ENCODE assay signal across 11 cellular contexts in the genomic region with DNA sequence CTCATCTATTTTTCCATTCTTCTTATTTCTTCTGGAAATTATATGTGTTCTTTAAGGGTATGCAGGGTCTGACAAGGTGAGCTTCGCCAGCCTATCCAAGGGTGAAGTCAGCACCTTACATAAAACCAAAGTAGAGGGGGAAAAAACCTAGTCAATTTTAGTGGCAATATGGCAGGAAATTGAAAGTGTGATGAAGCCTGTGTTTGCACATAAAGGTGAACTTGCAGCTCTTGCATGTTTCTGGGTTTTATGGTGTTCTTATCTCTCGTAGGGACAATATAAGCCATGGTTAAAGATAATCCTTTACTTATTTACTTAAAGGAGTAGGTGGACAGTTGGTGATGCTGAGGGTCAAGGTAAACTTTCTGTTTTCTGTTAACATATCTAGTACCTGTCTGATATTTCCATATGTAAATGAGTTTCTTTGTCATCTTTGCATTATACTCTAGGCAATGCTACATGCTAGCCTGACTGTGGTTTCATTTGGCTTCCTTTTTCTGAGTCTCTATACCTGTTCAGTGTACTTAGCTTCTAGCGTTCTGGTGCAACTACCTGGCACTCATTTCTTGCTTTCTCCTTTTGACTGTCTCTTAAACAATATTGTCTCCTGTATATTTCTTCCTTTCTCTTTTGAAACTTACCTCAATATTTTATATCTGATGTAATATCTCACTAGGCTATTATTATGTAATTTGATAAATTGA. TPM values are rescaled to one million over a fixed set of nuclear protein-coding genes. Genes with fewer than 3 reads are reported as not detected.
A peak's percentile ranks its signal among the peaks of the same experiment; 100 is the strongest.
DNase-seq lines count a peak whose midpoint lies in the region; ATAC-seq and TF ChIP-seq lines count a peak whose summit lies in the region.
"Had no signal": no experiment of that assay in that cellular context is flagged by ENCODE, and none has a peak within 500 bp of the region (broad histone marks: within the 10 kb centered on the region; RNA-seq: fewer than 3 reads in every experiment).

No MANE protein-coding gene starts in this region.

- peaks cover 54 to 63% (median 59%) of the 10 kb centered on the region in 3 donors for H3K4me1 Mint-ChIP-seq in CD8-positive, alpha-beta memory T cell
- peaks cover 40% of the 10 kb centered on the region for H3K4me1 Mint-ChIP-seq in activated CD4-positive, alpha-beta memory T cell treated with anti-CD3 and anti-CD28 coated beads, Interleukin-2, amount 10 ng/mL, durations not matched to agents 7 days and 5 days

- TF ChIP-seq CTCF in PC-3 (conservative IDR thresholded peaks at IDR 0.05; ENCODE audit: low read depth, low read length) (no peak), spleen (IDR thresholded peaks at IDR 0.05 in 8 of 11, conservative IDR thresholded peaks at IDR 0.05 in 3 of 11) (no peak)

- no peaks in the 10 kb centered on the region for H3F3A ChIP-seq in PC-3 (ENCODE audit: low read length, unreplicated experiment)

- peaks cover 16 to 22% (median 20%) of the 10 kb centered on the region in 3 donors for H3K36me3 Mint-ChIP-seq in CD8-positive, alpha-beta memory T cell
- peaks cover 26% of the 10 kb centered on the region for H3K36me3 Mint-ChIP-seq in activated CD4-positive, alpha-beta memory T cell treated with anti-CD3 and anti-CD28 coated beads, Interleukin-2, amount 10 ng/mL, durations not matched to agents 7 days and 5 days (ENCODE audit: low read depth)

- no peak overlapping the region for H3K27ac ChIP-seq in CD8-positive, alpha-beta memory T cell (ENCODE audit: low read depth, low read length)
- H3K27ac ChIP-seq in PC-3 (ENCODE audit: low read length) (no peak overlapping the region), spleen (no peak overlapping the region)
- H3K27ac ChIP-seq: parathyroid adenoma had no signal

- H2AFZ ChIP-seq in PC-3 (ENCODE audit: low read length): no peak overlapping the region
- H2AFZ ChIP-seq: parathyroid adenoma had no signal

- no peaks in the 10 kb centered on the region; the same call in 1 of the 2 replicates for H3K79me2 ChIP-seq in PC-3 (ENCODE audit: low read length)

- H3K9me3 ChIP-seq in CD8-positive, alpha-beta memory T cell (ENCODE audit: low read length): no peaks in the 10 kb centered on the region
- no peaks in the 10 kb centered on the region for H3K9me3 ChIP-seq in PC-3 (ENCODE audit: low read length)
- H3K9me3 ChIP-seq in spleen: peaks cover 0 to 34% (median 25%) of the 10 kb centered on the region in 8 donors

- H3K4me3 Mint-ChIP-seq in CD8-positive, alpha-beta memory T cell: peak overlapping the region; percentile 32 to 80 (median 72)
- peak overlapping the region; percentile 51 for H3K4me3 Mint-ChIP-seq in activated CD4-positive, alpha-beta memory T cell treated with anti-CD3 and anti-CD28 coated beads, Interleukin-2, amount 10 ng/mL, durations not matched to agents 7 days and 5 days

- ATAC-seq in GM19372 (IDR thresholded peaks at IDR 0.05; ENCODE audit: low read depth, unreplicated experiment): peak; percentile 85
- peak; percentile 92 for ATAC-seq in HG03039 (IDR thresholded peaks at IDR 0.05; ENCODE audit: unreplicated experiment)
- no peak for ATAC-seq in PC-3

- CTCF ChIA-PET in CD8-positive, alpha-beta memory T cell (lab: Charles Lee): no interaction called here
- CTCF ChIA-PET in activated CD4-positive, alpha-beta memory T cell treated with anti-CD3 and anti-CD28 coated beads, Interleukin-2, amount 10 ng/mL, durations not matched to agents 7 days and 5 days (lab: Charles Lee): no interaction called here
- CTCF ChIA-PET in PC-3 (lab: Charles Lee): no interaction called here

- peak in 2 of 5 donors; percentile 4 to 20 for DNase-seq in CD8-positive, alpha-beta memory T cell
- DNase-seq in activated CD4-positive, alpha-beta memory T cell treated with anti-CD3 and anti-CD28 coated beads, Interleukin-2, amount 10 ng/mL, durations not matched to agents 7 days and 5 days: no peak
- no peak for DNase-seq in PC-3
- DNase-seq in HPDE6-E6E7 (ENCODE audit: extremely low spot score): no peak
- DNase-seq in RPMI8226: no peak
- DNase-seq in spleen: no peak
- DNase-seq: head of caudate nucleus, SHP77 had no signal

- no peaks in the 10 kb centered on the region for H4K20me1 ChIP-seq in PC-3 (ENCODE audit: low read length)

- 61 to 73% (median 71%) methylated on average over 3 of the region's 3 CpGs for WGBS in spleen, 5 donors

- H3K9me3 Mint-ChIP-seq in CD8-positive, alpha-beta memory T cell: peaks cover 0 to 6% (median 5%) of the 10 kb centered on the region in 5 donors
- peaks cover 15% of the 10 kb centered on the region for H3K9me3 Mint-ChIP-seq in activated CD4-positive, alpha-beta memory T cell treated with anti-CD3 and anti-CD28 coated beads, Interleukin-2, amount 10 ng/mL, durations not matched to agents 7 days and 5 days

- peak overlapping the region in 7 of 8 donors; percentile 17 to 74 (median 53) for H3K27ac Mint-ChIP-seq in CD8-positive, alpha-beta memory T cell
- peak overlapping the region; percentile 59 for H3K27ac Mint-ChIP-seq in activated CD4-positive, alpha-beta memory T cell treated with anti-CD3 and anti-CD28 coated beads, Interleukin-2, amount 10 ng/mL, durations not matched to agents 7 days and 5 days

- H3K4me2 ChIP-seq in PC-3 (ENCODE audit: low read length): no peak overlapping the region

- no peak overlapping the region for H3K9ac ChIP-seq in PC-3 (ENCODE audit: low read length)
- H3K9ac ChIP-seq: parathyroid adenoma had no signal

- no peaks in the 10 kb centered on the region for H3K36me3 ChIP-seq in CD8-positive, alpha-beta memory T cell (ENCODE audit: insufficient read depth, low read length)
- H3K36me3 ChIP-seq in PC-3 (ENCODE audit: low read depth, low read length): no peaks in the 10 kb centered on the region
- H3K36me3 ChIP-seq in spleen: peaks cover 0 to 16% (median 0%) of the 10 kb centered on the region in 6 donors

- peaks cover 35% of the 10 kb centered on the region for H3K4me1 ChIP-seq in CD8-positive, alpha-beta memory T cell (ENCODE audit: insufficient read depth, low read length)
- H3K4me1 ChIP-seq in PC-3 (ENCODE audit: insufficient read depth, low read length) (no peaks in the 10 kb centered on the region), spleen (peaks cover 12 to 40% (median 26%) of the 10 kb centered on the region in 6 donors)
- H3K4me1 ChIP-seq: parathyroid adenoma had no signal

- peak overlapping the region; percentile 14 for H3K4me3 ChIP-seq in CD8-positive, alpha-beta memory T cell (ENCODE audit: low read length)
- H3K4me3 ChIP-seq in PC-3 (ENCODE audit: low read length): no peak overlapping the region
- H3K4me3 ChIP-seq in spleen: no peak overlapping the region

- no TSS peak for BruUV-seq in PC-3 (replicated peaks; lab: Mats Ljungman, UMichigan)

- H3K27me3 ChIP-seq in CD8-positive, alpha-beta memory T cell (ENCODE audit: insufficient read depth, low read length, poor library complexity, severe bottlenecking): no peaks in the 10 kb centered on the region
- H3K27me3 ChIP-seq in PC-3 (ENCODE audit: low read length) (no peaks in the 10 kb centered on the region), spleen (replicated peaks in 1 of 7) (no peaks in the 10 kb centered on the region)

- H3K9me2 ChIP-seq in PC-3 (replicated peaks; ENCODE audit: low read length): no peaks in the 10 kb centered on the region

- TF ChIP-seq POLR2A in spleen (IDR thresholded peaks at IDR 0.05): no peak

- intact Hi-C loops in PC-3 (cut with micrococcal nuclease) (no loop called here), spleen (cut with DNase I; ENCODE audit: low total_unique reads) (no loop called here)

- POLR2A ChIA-PET in CD8-positive, alpha-beta memory T cell (lab: Charles Lee): no interaction called here
- POLR2A ChIA-PET in activated CD4-positive, alpha-beta memory T cell treated with anti-CD3 and anti-CD28 coated beads, Interleukin-2, amount 10 ng/mL, durations not matched to agents 7 days and 5 days (lab: Charles Lee): interaction anchor here (1.0 to 3.1 kb wide), 2 partner anchors 26 to 32 kb away, joined by 3 to 27 read pairs; partner anchors contain the start of gene CCDC91
- POLR2A ChIA-PET in PC-3 (lab: Charles Lee; ENCODE audit: unreplicated experiment): no interaction called here

- no peaks in the 10 kb centered on the region for H3K27me3 Mint-ChIP-seq in CD8-positive, alpha-beta memory T cell
- peaks cover 5% of the 10 kb centered on the region for H3K27me3 Mint-ChIP-seq in activated CD4-positive, alpha-beta memory T cell treated with anti-CD3 and anti-CD28 coated beads, Interleukin-2, amount 10 ng/mL, durations not matched to agents 7 days and 5 days

RNA-seq across cellular contexts. Expression of gene CCDC91, which starts 32.9 kb away (rescaled TPM):
- total RNA-seq in CD8-positive, alpha-beta memory T cell: 10 to 100 TPM; 20.3 to 23.2 TPM
- polyA plus RNA-seq in CD8-positive, alpha-beta memory T cell: 64.1 TPM
- total RNA-seq in activated CD4-positive, alpha-beta memory T cell treated with anti-CD3 and anti-CD28 coated beads, Interleukin-2, amount 10 ng/mL, durations not matched to agents 7 days and 5 days: 10 to 100 TPM; 23.1 to 24.6 TPM
- total RNA-seq in PC-3 (2014; rRNA removed) (15.7 and 22.2 TPM in 2 replicates), spleen (10 to 100 TPM; 34.2 to 65.9 (median 46.5) TPM)
- polyA plus RNA-seq in spleen: 10 to 100 TPM; 12.8 to 16.0 (median 13.3) TPM
